Comparison of ENCODE assay signal across 7 cellular contexts in genomic region chr1:43650306-43650941, GRCh38.
DNase-seq lines count a peak whose midpoint lies in the region; ATAC-seq and TF ChIP-seq lines count a peak whose summit lies in the region.

No MANE protein-coding gene starts in this region.

- TF ChIP-seq POLR2A in GM18505 (IDR thresholded peaks at IDR 0.05; ENCODE audit: borderline replicate concordance, extremely low read depth, insufficient read depth, insufficient read length): peak; percentile 100

- DNase-seq in NCI-H187 (lab: John Stamatoyannopoulos, UW): peak; percentile 92 to 96
- DNase-seq in T-helper 2 cell: peak; percentile 68 to 97 (median 87)
- DNase-seq in astrocyte of the hippocampus (ENCODE audit: low read depth, low spot score): peak; percentile 98
- DNase-seq in hypothalamus (lab: John Stamatoyannopoulos, UW): peak in 50 of 51 donors; percentile 80 to 99 (median 92)
- peak; percentile 93 for DNase-seq in retina

- peak; percentile 53 for ATAC-seq in GM18505 (IDR thresholded peaks at IDR 0.05; ENCODE audit: unreplicated experiment)
- ATAC-seq in HG02943 (IDR thresholded peaks at IDR 0.05; ENCODE audit: low read depth, unreplicated experiment): peak; percentile 61

Comparison
In these comparisons a context has a peak if more than half of its experiments do, and no peak if none do; other contexts are left out.
1. Peak in every context shown above with its lines: DNase-seq and ATAC-seq.